23 cellular contexts compared by ENCODE assay signal in genomic region chr2:35447210-35447609, GRCh38.
A peak's percentile ranks its signal among the peaks of the same experiment; 100 is the strongest.
DNase-seq lines count a peak whose midpoint lies in the region; ATAC-seq and TF ChIP-seq lines count a peak whose summit lies in the region.
"Had no signal": no experiment of that assay in that cellular context is flagged by ENCODE, and none has a peak within 500 bp of the region (broad histone marks: within the 10 kb centered on the region; RNA-seq: fewer than 3 reads in every experiment).

No MANE protein-coding gene starts in this region.

- no peak overlapping the region for H3K4ac ChIP-seq in mesenchymal stem cell (ENCODE audit: low read depth in 1 of 2, low read length in 2 of 2)

- no peaks in the 10 kb centered on the region for H3K9me3 Mint-ChIP-seq in CD4-positive, alpha-beta T cell
- H3K9me3 Mint-ChIP-seq: activated naive CD8-positive, alpha-beta T cell treated with anti-CD3 and anti-CD28 coated beads, Interleukin-2, amount 10 ng/mL, durations not matched to agents 7 days and 5 days; activated T-helper 17 cell treated with anti-CD3 and anti-CD28 coated beads, Interleukin-2, amount 50 U/mL, for 72 hours; CD8-positive, alpha-beta T cell; effector memory CD8-positive, alpha-beta T cell; naive thymus-derived CD8-positive, alpha-beta T cell had no signal

- H3K4me1 ChIP-seq in mesenchymal stem cell (ENCODE audit: control insufficient read depth, insufficient read depth, low read depth, low read length) = no peaks in the 10 kb centered on the region
- H3K4me1 ChIP-seq: Peyer's patch had no signal

- no peak overlapping the region for H3K9ac ChIP-seq in mesenchymal stem cell (ENCODE audit: low read length)

- peak; percentile 43 for DNase-seq in Ammon's horn (ENCODE audit: low spot score)
- DNase-seq in M059J (ENCODE audit: low read depth) = peak; percentile 2
- DNase-seq in RPMI8226 = peak; percentile 64
- DNase-seq in mesenchymal stem cell = peak; percentile 50
- DNase-seq in stimulated activated CD4-positive, alpha-beta T cell treated with anti-CD3 and anti-CD28 coated beads, Interleukin-4, amount 100 ng/mL, for 1 hour = no peak
- DNase-seq in germinal center (ENCODE audit: low spot score) = no peak
- no peak for DNase-seq in CD4-positive, alpha-beta T cell
- DNase-seq: activated naive CD8-positive, alpha-beta T cell treated with anti-CD3 and anti-CD28 coated beads, Interleukin-2, amount 10 ng/mL, durations not matched to agents 7 days and 5 days; CD8-positive, alpha-beta T cell; DMS79; effector memory CD8-positive, alpha-beta T cell; KG1; lower lobe of right lung; naive thymus-derived CD8-positive, alpha-beta T cell; NCI-H1417 treated with DMSO at 0.1 percent for 48 hours; NCI-H2171; NCI-H526; ovary; Peyer's patch; stimulated activated CD4-positive, alpha-beta T cell treated with anti-CD3 and anti-CD28 coated beads, Interleukin-1b, Interleukin-23, amount 100 ng/mL, for 48 hours had no signal

- H3K79me1 ChIP-seq in mesenchymal stem cell (replicated peaks; ENCODE audit: low read length, poor library complexity, severe bottlenecking) = no peaks in the 10 kb centered on the region

- H2BK12ac ChIP-seq in mesenchymal stem cell (ENCODE audit: low read length in 2 of 2) = no peak overlapping the region

- H3K4me2 ChIP-seq in mesenchymal stem cell (ENCODE audit: low read length, poor library complexity, severe bottlenecking) = no peak overlapping the region

- no peaks in the 10 kb centered on the region for H3K27me3 ChIP-seq in mesenchymal stem cell (ENCODE audit: control insufficient read depth in 1 of 2, insufficient read depth in 1 of 2, low read length in 2 of 2)
- no peaks in the 10 kb centered on the region for H3K27me3 ChIP-seq in CD4-positive, alpha-beta T cell (ENCODE audit: control insufficient read depth, insufficient read depth, low read length)
- H3K27me3 ChIP-seq: ovary, Peyer's patch had no signal

- H3K4me1 Mint-ChIP-seq in CD4-positive, alpha-beta T cell (ENCODE audit: low read depth) = no peaks in the 10 kb centered on the region
- H3K4me1 Mint-ChIP-seq: activated naive CD8-positive, alpha-beta T cell treated with anti-CD3 and anti-CD28 coated beads, Interleukin-2, amount 10 ng/mL, durations not matched to agents 7 days and 5 days; activated T-helper 17 cell treated with anti-CD3 and anti-CD28 coated beads, Interleukin-2, amount 50 U/mL, for 72 hours; naive thymus-derived CD8-positive, alpha-beta T cell had no signal

- no peak overlapping the region for H2BK5ac ChIP-seq in mesenchymal stem cell (ENCODE audit: low read depth, low read length, poor library complexity, severe bottlenecking)

- TF ChIP-seq CTCF in CD4-positive, alpha-beta T cell (IDR thresholded peaks at IDR 0.05) = no peak

- H2BK120ac ChIP-seq in mesenchymal stem cell (ENCODE audit: low read depth, low read length) = no peak overlapping the region

- no peaks in the 10 kb centered on the region for H3K36me3 Mint-ChIP-seq in CD4-positive, alpha-beta T cell (ENCODE audit: low read depth)
- H3K36me3 Mint-ChIP-seq: activated naive CD8-positive, alpha-beta T cell treated with anti-CD3 and anti-CD28 coated beads, Interleukin-2, amount 10 ng/mL, durations not matched to agents 7 days and 5 days; CD8-positive, alpha-beta T cell; naive thymus-derived CD8-positive, alpha-beta T cell had no signal

- no peak overlapping the region for H3K14ac ChIP-seq in mesenchymal stem cell (ENCODE audit: low read length in 2 of 2)

- H3K9me3 ChIP-seq in mesenchymal stem cell (ENCODE audit: control insufficient read depth, low read length) = no peaks in the 10 kb centered on the region
- no peaks in the 10 kb centered on the region for H3K9me3 ChIP-seq in CD4-positive, alpha-beta T cell (ENCODE audit: control insufficient read depth, low read length)
- H3K9me3 ChIP-seq: lower lobe of right lung, ovary, Peyer's patch had no signal

- H3K23ac ChIP-seq in mesenchymal stem cell (ENCODE audit: low read length in 2 of 2) = no peak overlapping the region

- no peak overlapping the region for H2AFZ ChIP-seq in mesenchymal stem cell (ENCODE audit: low read depth, low read length)

- no peak overlapping the region for H3K27ac ChIP-seq in mesenchymal stem cell (ENCODE audit: low read length, poor library complexity, severe bottlenecking)
- no peak overlapping the region for H3K27ac ChIP-seq in CD4-positive, alpha-beta T cell (ENCODE audit: low read depth, low read length)
- H3K27ac ChIP-seq: lower lobe of right lung, ovary, Peyer's patch had no signal

- POLR2A ChIA-PET in CD4-positive, alpha-beta T cell (lab: Charles Lee) = no interaction called here

- intact Hi-C loops in CD4-positive, alpha-beta T cell (cut with DNase I, micrococcal nuclease) = no loop called here

- H3K18ac ChIP-seq in mesenchymal stem cell (ENCODE audit: low read depth in 1 of 2, low read length in 2 of 2) = no peak overlapping the region

- H3K4me3 ChIP-seq in mesenchymal stem cell (ENCODE audit: insufficient read depth in 1 of 2, low read depth in 1 of 2, low read length in 2 of 2) = no peak overlapping the region
- H3K4me3 ChIP-seq: lower lobe of right lung, ovary, Peyer's patch had no signal

- no peak overlapping the region for H3K27ac Mint-ChIP-seq in CD4-positive, alpha-beta T cell
- H3K27ac Mint-ChIP-seq: activated naive CD8-positive, alpha-beta T cell treated with anti-CD3 and anti-CD28 coated beads, Interleukin-2, amount 10 ng/mL, durations not matched to agents 7 days and 5 days; activated T-helper 17 cell treated with anti-CD3 and anti-CD28 coated beads, Interleukin-2, amount 50 U/mL, for 72 hours; CD8-positive, alpha-beta T cell; effector memory CD8-positive, alpha-beta T cell; naive thymus-derived CD8-positive, alpha-beta T cell had no signal

- ATAC-seq in HG02970 (IDR thresholded peaks at IDR 0.05; ENCODE audit: low FRiP score, unreplicated experiment) = no peak
- ATAC-seq in CD4-positive, alpha-beta T cell (ENCODE audit: poor library complexity) = no peak
- ATAC-seq: activated T-helper 17 cell treated with anti-CD3 and anti-CD28 coated beads, Interleukin-2, amount 50 U/mL, for 72 hours; CD8-positive, alpha-beta T cell; effector memory CD8-positive, alpha-beta T cell; naive thymus-derived CD8-positive, alpha-beta T cell; SK-N-SH treated with all-trans-retinoic acid at 6 μM for 48 hours had no signal

- H2AK5ac ChIP-seq in mesenchymal stem cell (ENCODE audit: low read length, severe bottlenecking) = no peak overlapping the region

- H3K27me3 Mint-ChIP-seq in CD4-positive, alpha-beta T cell = no peaks in the 10 kb centered on the region
- H3K27me3 Mint-ChIP-seq: activated naive CD8-positive, alpha-beta T cell treated with anti-CD3 and anti-CD28 coated beads, Interleukin-2, amount 10 ng/mL, durations not matched to agents 7 days and 5 days; activated T-helper 17 cell treated with anti-CD3 and anti-CD28 coated beads, Interleukin-2, amount 50 U/mL, for 72 hours; effector memory CD8-positive, alpha-beta T cell; naive thymus-derived CD8-positive, alpha-beta T cell had no signal

- CTCF ChIA-PET in CD4-positive, alpha-beta T cell (lab: Charles Lee) = no interaction called here

- H4K91ac ChIP-seq in mesenchymal stem cell (ENCODE audit: low read length) = no peak overlapping the region

- WGBS in mesenchymal stem cell = 80% methylated on average over 5 of the region's 5 CpGs

- H4K8ac ChIP-seq in mesenchymal stem cell (ENCODE audit: low read length) = no peak overlapping the region

- H2BK15ac ChIP-seq in mesenchymal stem cell (ENCODE audit: low read depth, poor library complexity, severe bottlenecking) = no peak overlapping the region

- H3K36me3 ChIP-seq in mesenchymal stem cell (ENCODE audit: control insufficient read depth in 1 of 2, insufficient read depth in 2 of 2, low read depth in 1 of 2, low read length in 2 of 2) = no peaks in the 10 kb centered on the region
- H3K36me3 ChIP-seq: lower lobe of right lung, ovary, Peyer's patch had no signal

- H3K4me3 Mint-ChIP-seq in CD4-positive, alpha-beta T cell = no peak overlapping the region
- H3K4me3 Mint-ChIP-seq: activated naive CD8-positive, alpha-beta T cell treated with anti-CD3 and anti-CD28 coated beads, Interleukin-2, amount 10 ng/mL, durations not matched to agents 7 days and 5 days; activated T-helper 17 cell treated with anti-CD3 and anti-CD28 coated beads, Interleukin-2, amount 50 U/mL, for 72 hours; CD8-positive, alpha-beta T cell; effector memory CD8-positive, alpha-beta T cell; naive thymus-derived CD8-positive, alpha-beta T cell had no signal

Comparison
In these comparisons a context has a peak if more than half of its experiments do, and no peak if none do; other contexts are left out.
1. DNase-seq: peak in Ammon's horn (single experiment), M059J (single experiment), RPMI8226 (single experiment) and mesenchymal stem cell (single experiment); none in stimulated activated CD4-positive, alpha-beta T cell treated with anti-CD3 and anti-CD28 coated beads, Interleukin-4, amount 100 ng/mL, for 1 hour (single experiment), germinal center (single experiment) and CD4-positive, alpha-beta T cell (0 of 10).